10 cellular contexts compared by ENCODE assay signal in the genomic region with DNA sequence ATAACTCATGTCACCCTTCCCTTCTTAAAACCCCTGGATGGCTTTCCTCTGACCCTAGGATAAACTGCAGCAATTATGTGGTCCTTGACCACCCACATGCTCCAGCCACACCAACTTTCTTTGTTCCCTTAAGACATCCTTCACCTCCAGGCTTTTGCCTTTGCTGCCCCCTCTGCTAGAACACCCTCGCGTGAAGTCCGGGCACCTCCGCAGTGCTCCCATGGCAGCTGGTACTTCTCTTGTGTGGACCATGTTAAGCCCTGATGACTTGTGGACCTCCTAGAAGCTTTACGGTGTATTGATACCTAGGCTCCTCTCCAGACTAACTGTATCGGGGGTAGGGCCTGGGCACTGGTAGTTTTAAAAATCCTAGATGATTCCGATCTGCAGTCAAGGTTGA. TPM values are rescaled to one million over a fixed set of nuclear protein-coding genes. Genes with fewer than 3 reads are reported as not detected.
A peak's percentile ranks its signal among the peaks of the same experiment; 100 is the strongest.
DNase-seq lines count a peak whose midpoint lies in the region; ATAC-seq and TF ChIP-seq lines count a peak whose summit lies in the region.
"Had no signal": no experiment of that assay in that cellular context is flagged by ENCODE, and none has a peak within 500 bp of the region (broad histone marks: within the 10 kb centered on the region; RNA-seq: fewer than 3 reads in every experiment).

No MANE protein-coding gene starts in this region.

- no peak overlapping the region for H3K27ac Mint-ChIP-seq in WTC11
- H3K27ac Mint-ChIP-seq in stimulated activated memory B cell treated with anti-CD40 and anti-IgM and Interleukin-4, amounts not matched to agents 10 μg/mL and 1 μg/mL and 100 μg/mL, for 72 hours: peak overlapping the region; percentile 74

- H3K4me1 Mint-ChIP-seq in activated T-cell treated with anti-CD3 and anti-CD28 coated beads, Interleukin-2, amount 50 U/mL, for 4 hours (ENCODE audit: low read depth): peaks cover 23% of the 10 kb centered on the region
- H3K4me1 Mint-ChIP-seq in WTC11: peaks cover 21% of the 10 kb centered on the region; the same call in 1 of the 2 replicates
- H3K4me1 Mint-ChIP-seq in stimulated activated memory B cell treated with anti-CD40 and anti-IgM and Interleukin-4, amounts not matched to agents 10 μg/mL and 1 μg/mL and 100 μg/mL, for 72 hours: peaks cover 25% of the 10 kb centered on the region

- POLR2A ChIA-PET in WTC11 (lab: Charles Lee): interaction anchor here (0.7 kb wide), 1 partner anchor 185 kb away, joined by 3 read pairs; a partner anchor contains a TSS

- CTCF ChIA-PET in WTC11 (lab: Charles Lee): interaction anchor here (1.1 to 3.1 kb wide), 6 partner anchors 8 to 157 kb away, joined by 3 to 33 read pairs (median 8); a partner anchor contains a TSS

- no peaks in the 10 kb centered on the region for H3K9me3 Mint-ChIP-seq in activated T-cell treated with anti-CD3 and anti-CD28 coated beads, Interleukin-2, amount 50 U/mL, for 4 hours
- no peaks in the 10 kb centered on the region for H3K9me3 Mint-ChIP-seq in WTC11
- H3K9me3 Mint-ChIP-seq in stimulated activated memory B cell treated with anti-CD40 and anti-IgM and Interleukin-4, amounts not matched to agents 10 μg/mL and 1 μg/mL and 100 μg/mL, for 72 hours: no peaks in the 10 kb centered on the region

- peak overlapping the region; percentile 70 for H3K4me3 ChIP-seq in iPS-15b (ENCODE audit: low read depth, low read length)

- no peaks in the 10 kb centered on the region for H3K4me1 ChIP-seq in iPS-15b (ENCODE audit: control insufficient read depth, insufficient read depth, low read length)

- H3K9me3 ChIP-seq in iPS-15b (ENCODE audit: control insufficient read depth, insufficient read depth, low read length): no peaks in the 10 kb centered on the region

- H3K27me3 Mint-ChIP-seq in activated T-cell treated with anti-CD3 and anti-CD28 coated beads, Interleukin-2, amount 50 U/mL, for 4 hours (ENCODE audit: low read depth): peaks cover 25% of the 10 kb centered on the region
- H3K27me3 Mint-ChIP-seq in WTC11 (ENCODE audit: low read depth): peaks cover 69% of the 10 kb centered on the region
- peaks cover 28% of the 10 kb centered on the region for H3K27me3 Mint-ChIP-seq in stimulated activated memory B cell treated with anti-CD40 and anti-IgM and Interleukin-4, amounts not matched to agents 10 μg/mL and 1 μg/mL and 100 μg/mL, for 72 hours

- no peak overlapping the region for H3K9ac ChIP-seq in iPS-15b (ENCODE audit: low read depth, low read length)

- TF ChIP-seq CTCF in WTC11 (IDR thresholded peaks at IDR 0.05): no peak

- peaks cover 64% of the 10 kb centered on the region for H3K27me3 ChIP-seq in iPS-15b (ENCODE audit: control insufficient read depth, insufficient read depth, low read length)

- DNase-seq in activated T-cell treated with anti-CD3 and anti-CD28 coated beads, Interleukin-2, amount 50 U/mL, for 4 hours: no peak
- DNase-seq in activated T-cell treated with anti-CD3 and anti-CD28 coated beads, Interleukin-2, amount 50 U/mL, for 1 hour: no peak
- DNase-seq in WTC11 (ENCODE audit: low spot score) (no peak), NCI-H82 (lab: John Stamatoyannopoulos, UW) (no peak), D341Med (ENCODE audit: low spot score) (no peak), SKM-1 (lab: John Stamatoyannopoulos, UW; ENCODE audit: unreplicated experiment) (no peak)
- DNase-seq: NCI-H1436 treated with DMSO at 0.1 percent for 48 hours had no signal

- H3K36me3 Mint-ChIP-seq in activated T-cell treated with anti-CD3 and anti-CD28 coated beads, Interleukin-2, amount 50 U/mL, for 4 hours (ENCODE audit: insufficient read depth): no peaks in the 10 kb centered on the region
- H3K36me3 Mint-ChIP-seq in WTC11: no peaks in the 10 kb centered on the region
- no peaks in the 10 kb centered on the region for H3K36me3 Mint-ChIP-seq in stimulated activated memory B cell treated with anti-CD40 and anti-IgM and Interleukin-4, amounts not matched to agents 10 μg/mL and 1 μg/mL and 100 μg/mL, for 72 hours

- no peaks in the 10 kb centered on the region for H3K36me3 ChIP-seq in iPS-15b (ENCODE audit: control insufficient read depth, insufficient read depth, low read length)

- no peak for ATAC-seq in activated T-cell treated with anti-CD3 and anti-CD28 coated beads, Interleukin-2, amount 50 U/mL, for 4 hours
- no peak for ATAC-seq in WTC11
- no peak for ATAC-seq in stimulated activated memory B cell treated with anti-CD40 and anti-IgM and Interleukin-4, amounts not matched to agents 10 μg/mL and 1 μg/mL and 100 μg/mL, for 72 hours

- peak overlapping the region; percentile 85 for H3K4me3 Mint-ChIP-seq in activated T-cell treated with anti-CD3 and anti-CD28 coated beads, Interleukin-2, amount 50 U/mL, for 4 hours
- H3K4me3 Mint-ChIP-seq in WTC11: peak overlapping the region; percentile 84
- peak overlapping the region; percentile 83 for H3K4me3 Mint-ChIP-seq in stimulated activated memory B cell treated with anti-CD40 and anti-IgM and Interleukin-4, amounts not matched to agents 10 μg/mL and 1 μg/mL and 100 μg/mL, for 72 hours

TF ChIP-seq in WTC11, 78 proteins besides CTCF, POLR2A, EP300 and RAD21:
- TF ChIP-seq, protein P1, sequence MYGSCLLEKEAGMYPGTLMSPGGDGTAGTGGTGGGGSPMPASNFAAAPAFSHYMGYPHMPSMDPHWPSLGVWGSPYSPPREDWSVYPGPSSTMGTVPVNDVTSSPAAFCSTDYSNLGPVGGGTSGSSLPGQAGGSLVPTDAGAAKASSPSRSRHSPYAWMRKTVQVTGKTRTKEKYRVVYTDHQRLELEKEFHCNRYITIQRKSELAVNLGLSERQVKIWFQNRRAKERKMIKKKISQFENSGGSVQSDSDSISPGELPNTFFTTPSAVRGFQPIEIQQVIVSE (CRISPR knock-in tag; IDR thresholded peaks at IDR 0.05; ENCODE audit: borderline replicate concordance): no peak
- TF ChIP-seq HMGA2 (CRISPR knock-in tag; IDR thresholded peaks at IDR 0.05): no peak
- no peak for TF ChIP-seq JAZF1 (CRISPR knock-in tag; IDR thresholded peaks at IDR 0.05)
TF ChIP-seq in WTC11: peak in this region for 0.

RNA-seq across cellular contexts. Expression of a gene that starts 0.8 kb away (rescaled TPM):
- total RNA-seq in activated T-cell treated with anti-CD3 and anti-CD28 coated beads, Interleukin-2, amount 50 U/mL, for 4 hours: not detected
- total RNA-seq in WTC11 (2021): 0.31 to 0.62 TPM (median 0.53 TPM) in 3 replicates

RNA-seq across cellular contexts. Expression of a gene that starts 3.9 kb away (rescaled TPM):
- total RNA-seq in activated T-cell treated with anti-CD3 and anti-CD28 coated beads, Interleukin-2, amount 50 U/mL, for 4 hours: 1 to 10 TPM; 2.6 to 7.3 (median 2.7) TPM
- 3.5 to 4.0 TPM (median 3.8 TPM) in 3 replicates for total RNA-seq in WTC11 (2021)

RNA-seq across cellular contexts. Expression of a gene that starts 11.6 kb away (rescaled TPM):
- 100 to 1,000 TPM in 2 of 3 donors, 10 to 100 TPM in 1; 98.0 to 119 (median 106) TPM for total RNA-seq in activated T-cell treated with anti-CD3 and anti-CD28 coated beads, Interleukin-2, amount 50 U/mL, for 4 hours
- total RNA-seq in WTC11 (2021): 56.7 to 69.2 TPM (median 56.7 TPM) in 3 replicates

RNA-seq across cellular contexts. Expression of a gene that starts 16.4 kb away (rescaled TPM):
- total RNA-seq in activated T-cell treated with anti-CD3 and anti-CD28 coated beads, Interleukin-2, amount 50 U/mL, for 4 hours: not detected
- total RNA-seq in WTC11 (2021): not detected in 3 replicates
- total RNA-seq: right cardiac atrium had no signal

RNA-seq across cellular contexts. Expression of a gene that starts 26.0 kb away (rescaled TPM):
- not detected for total RNA-seq in activated T-cell treated with anti-CD3 and anti-CD28 coated beads, Interleukin-2, amount 50 U/mL, for 4 hours
- total RNA-seq in WTC11 (2021): 0.05 to 0.14 TPM (median 0.13 TPM) in 3 replicates
